Comparison of ENCODE assay signal across 16 cellular contexts in the genomic region with DNA sequence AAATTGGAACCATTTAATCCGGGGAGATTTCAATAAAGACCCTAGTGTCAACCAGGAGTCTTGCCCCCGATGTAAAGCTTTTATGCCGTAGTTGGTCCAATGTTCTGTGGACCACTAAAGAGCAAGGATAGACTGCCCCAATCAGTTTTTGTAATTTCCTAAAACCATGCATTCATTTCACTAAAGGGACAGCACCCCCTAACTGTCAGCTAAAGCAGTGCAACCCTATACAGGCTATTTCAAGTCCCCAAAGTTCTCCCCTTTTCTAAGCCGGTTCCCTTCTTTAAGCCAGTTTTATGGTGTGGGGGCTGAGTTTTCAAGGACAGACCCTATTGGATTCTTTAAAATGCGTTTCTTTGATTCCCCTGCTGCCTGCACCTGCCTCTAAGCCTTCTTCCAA. TPM values are rescaled to one million over a fixed set of nuclear protein-coding genes. Genes with fewer than 3 reads are reported as not detected.
A peak's percentile ranks its signal among the peaks of the same experiment; 100 is the strongest.
DNase-seq lines count a peak whose midpoint lies in the region; ATAC-seq and TF ChIP-seq lines count a peak whose summit lies in the region.
"Had no signal": no experiment of that assay in that cellular context is flagged by ENCODE, and none has a peak within 500 bp of the region (broad histone marks: within the 10 kb centered on the region; RNA-seq: fewer than 3 reads in every experiment).

No MANE protein-coding gene starts in this region.

- peak; percentile 55 for TF ChIP-seq CTCF in left ventricle myocardium inferior (IDR thresholded peaks at IDR 0.05; ENCODE audit: borderline replicate concordance)
- TF ChIP-seq CTCF in OCI-LY1 (IDR thresholded peaks at IDR 0.05; ENCODE audit: low read length): peak; percentile 55
- TF ChIP-seq CTCF in esophagus squamous epithelium (IDR thresholded peaks at IDR 0.05): peak in 4 of 6 experiments; percentile 17 to 47 (median 20)
- peak; percentile 37 for TF ChIP-seq CTCF in upper lobe of right lung (IDR thresholded peaks at IDR 0.05)
- TF ChIP-seq CTCF in foreskin fibroblast (IDR thresholded peaks at IDR 0.05; ENCODE audit: low read depth, low read length): no peak

- H3K4me2 ChIP-seq in OCI-LY1 (ENCODE audit: low read length): no peak overlapping the region

- H3K36me3 ChIP-seq in left ventricle myocardium inferior (no peaks in the 10 kb centered on the region), OCI-LY1 (ENCODE audit: insufficient read depth, low read length) (no peaks in the 10 kb centered on the region), esophagus squamous epithelium (no peaks in the 10 kb centered on the region), upper lobe of right lung (no peaks in the 10 kb centered on the region)
- H3K36me3 ChIP-seq: gastroesophageal sphincter, SJSA1 had no signal

- H3K27ac ChIP-seq in left ventricle myocardium inferior (replicated peaks) (no peak overlapping the region), right cardiac atrium (ENCODE audit: low read length) (no peak overlapping the region), OCI-LY1 (ENCODE audit: low read depth, low read length, poor library complexity, severe bottlenecking) (no peak overlapping the region), esophagus squamous epithelium (no peak overlapping the region), upper lobe of right lung (no peak overlapping the region)
- H3K27ac ChIP-seq: gastroesophageal sphincter, SJSA1 had no signal

- ATAC-seq in right cardiac atrium (no peak), upper lobe of right lung (no peak)
- no peak for ATAC-seq in stimulated activated naive CD8-positive, alpha-beta T cell treated with anti-CD3 and anti-CD28 coated beads, Interleukin-15, amount 100 ng/mL, for 72 hours
- ATAC-seq: gastroesophageal sphincter had no signal

- H3K79me2 ChIP-seq in OCI-LY1 (ENCODE audit: insufficient read depth, low read length): no peaks in the 10 kb centered on the region

- no peaks in the 10 kb centered on the region for H3F3A ChIP-seq in OCI-LY1 (ENCODE audit: insufficient read depth, low read length)

- H3K4me1 ChIP-seq in left ventricle myocardium inferior (no peaks in the 10 kb centered on the region), right cardiac atrium (ENCODE audit: control insufficient read depth, insufficient read depth, low read length) (no peaks in the 10 kb centered on the region), OCI-LY1 (ENCODE audit: insufficient read depth, low read length, severe bottlenecking) (no peaks in the 10 kb centered on the region), esophagus squamous epithelium (no peaks in the 10 kb centered on the region), upper lobe of right lung (no peaks in the 10 kb centered on the region)
- H3K4me1 ChIP-seq: gastroesophageal sphincter, SJSA1 had no signal

- H3K9me3 ChIP-seq in left ventricle myocardium inferior (replicated peaks): no peaks in the 10 kb centered on the region
- H3K9me3 ChIP-seq in right cardiac atrium (ENCODE audit: control insufficient read depth, low read length): no peaks in the 10 kb centered on the region
- no peaks in the 10 kb centered on the region for H3K9me3 ChIP-seq in OCI-LY1 (ENCODE audit: low read length)
- no peaks in the 10 kb centered on the region for H3K9me3 ChIP-seq in esophagus squamous epithelium
- H3K9me3 ChIP-seq in upper lobe of right lung: no peaks in the 10 kb centered on the region
- H3K9me3 ChIP-seq: gastroesophageal sphincter, SJSA1 had no signal

- no peak overlapping the region for H2AFZ ChIP-seq in OCI-LY1 (ENCODE audit: low read length)

- no peak overlapping the region for H3K4me3 Mint-ChIP-seq in stimulated activated naive CD8-positive, alpha-beta T cell treated with anti-CD3 and anti-CD28 coated beads, Interleukin-15, amount 100 ng/mL, for 72 hours

- intact Hi-C loops in left ventricle myocardium inferior (cut with micrococcal nuclease): no loop called here
- intact Hi-C loops in right cardiac atrium (cut with DNase I): no loop called here
- intact Hi-C loops in esophagus squamous epithelium (cut with DNase I): no loop called here
- intact Hi-C loops in upper lobe of right lung (cut with DNase I): no loop called here

- WGBS in right cardiac atrium: 65% methylated on average over 5 of the region's 5 CpGs
- 71 to 84% methylated on average over 5 of the region's 5 CpGs for WGBS in esophagus squamous epithelium, 2 donors

- H3K4me1 Mint-ChIP-seq in stimulated activated naive CD8-positive, alpha-beta T cell treated with anti-CD3 and anti-CD28 coated beads, Interleukin-15, amount 100 ng/mL, for 72 hours: no peaks in the 10 kb centered on the region

- H3K27me3 ChIP-seq in left ventricle myocardium inferior (ENCODE audit: low read depth) (peaks cover 38% of the 10 kb centered on the region), right cardiac atrium (ENCODE audit: control insufficient read depth, insufficient read depth) (no peaks in the 10 kb centered on the region), OCI-LY1 (ENCODE audit: insufficient read depth, low read length) (no peaks in the 10 kb centered on the region), esophagus squamous epithelium (peaks cover 0 to 47% (median 0%) of the 10 kb centered on the region in 4 donors), upper lobe of right lung (peaks cover 3% of the 10 kb centered on the region)

- DNase-seq in left ventricle myocardium inferior (no peak), right cardiac atrium (no peak), esophagus squamous epithelium (lab: John Stamatoyannopoulos, UW) (no peak), upper lobe of right lung (no peak), foreskin fibroblast (no peak), hypothalamus (lab: John Stamatoyannopoulos, UW) (no peak)
- DNase-seq in stimulated activated naive CD8-positive, alpha-beta T cell treated with anti-CD3 and anti-CD28 coated beads, Interleukin-15, amount 100 ng/mL, for 72 hours: no peak
- DNase-seq: AML-193, cerebellar nuclear complex, Kasumi-1 had no signal

- no peaks in the 10 kb centered on the region for H3K9me3 Mint-ChIP-seq in stimulated activated naive CD8-positive, alpha-beta T cell treated with anti-CD3 and anti-CD28 coated beads, Interleukin-15, amount 100 ng/mL, for 72 hours

- no peaks in the 10 kb centered on the region for H4K20me1 ChIP-seq in OCI-LY1 (ENCODE audit: insufficient read depth, low read length)

- H3K4me3 ChIP-seq in left ventricle myocardium inferior (no peak overlapping the region), right cardiac atrium (ENCODE audit: low read length) (no peak overlapping the region), OCI-LY1 (ENCODE audit: low read depth, low read length, poor library complexity, severe bottlenecking) (no peak overlapping the region), esophagus squamous epithelium (no peak overlapping the region), upper lobe of right lung (no peak overlapping the region), foreskin fibroblast (ENCODE audit: low read depth in 1 of 2, low read length in 2 of 2) (no peak overlapping the region)
- H3K4me3 ChIP-seq: gastroesophageal sphincter, SJSA1 had no signal

- no peaks in the 10 kb centered on the region for H3K27me3 Mint-ChIP-seq in stimulated activated naive CD8-positive, alpha-beta T cell treated with anti-CD3 and anti-CD28 coated beads, Interleukin-15, amount 100 ng/mL, for 72 hours

- no peak overlapping the region for H3K9ac ChIP-seq in OCI-LY1 (ENCODE audit: low read length)

- TF ChIP-seq POLR2A in esophagus squamous epithelium (IDR thresholded peaks at IDR 0.05): no peak

- H3K27ac Mint-ChIP-seq in stimulated activated naive CD8-positive, alpha-beta T cell treated with anti-CD3 and anti-CD28 coated beads, Interleukin-15, amount 100 ng/mL, for 72 hours: no peak overlapping the region

- H3K9me2 ChIP-seq in OCI-LY1 (ENCODE audit: low read depth, low read length): no peaks in the 10 kb centered on the region

RNA-seq across cellular contexts. Expression of a gene that starts 12.7 kb away (rescaled TPM):
- total RNA-seq in left ventricle myocardium inferior: 16.7 TPM
- total RNA-seq in right cardiac atrium: 10 to 100 TPM; 12.6 to 24.1 (median 16.7) TPM
- polyA plus RNA-seq in right cardiac atrium: 11.7 TPM
- total RNA-seq in esophagus squamous epithelium: 10 to 100 TPM in 3 of 4 donors, 1 to 10 TPM in 1; 4.5 to 24.2 (median 17.6) TPM
- 47.0 TPM for total RNA-seq in upper lobe of right lung
- total RNA-seq: NCI-H460 had no signal

RNA-seq across cellular contexts. Expression of a gene that starts 57.1 kb away (rescaled TPM):
- total RNA-seq in left ventricle myocardium inferior: 0.30 TPM
- total RNA-seq in right cardiac atrium: 1 to 10 TPM in 1 of 4 donors, under 1 TPM in 3; 0.23 to 3.9 (median 0.33) TPM
- 0.36 TPM for polyA plus RNA-seq in right cardiac atrium
- total RNA-seq in esophagus squamous epithelium: under 1 TPM in 1 of 4 donors, not detected in 3; 0.19 TPM
- 0.17 TPM for total RNA-seq in upper lobe of right lung
- total RNA-seq: H4, NCI-H460, renal cortical epithelial cell, SJSA1 had no signal
